Comparison of ENCODE assay signal across 8 cellular contexts in the genomic region with DNA sequence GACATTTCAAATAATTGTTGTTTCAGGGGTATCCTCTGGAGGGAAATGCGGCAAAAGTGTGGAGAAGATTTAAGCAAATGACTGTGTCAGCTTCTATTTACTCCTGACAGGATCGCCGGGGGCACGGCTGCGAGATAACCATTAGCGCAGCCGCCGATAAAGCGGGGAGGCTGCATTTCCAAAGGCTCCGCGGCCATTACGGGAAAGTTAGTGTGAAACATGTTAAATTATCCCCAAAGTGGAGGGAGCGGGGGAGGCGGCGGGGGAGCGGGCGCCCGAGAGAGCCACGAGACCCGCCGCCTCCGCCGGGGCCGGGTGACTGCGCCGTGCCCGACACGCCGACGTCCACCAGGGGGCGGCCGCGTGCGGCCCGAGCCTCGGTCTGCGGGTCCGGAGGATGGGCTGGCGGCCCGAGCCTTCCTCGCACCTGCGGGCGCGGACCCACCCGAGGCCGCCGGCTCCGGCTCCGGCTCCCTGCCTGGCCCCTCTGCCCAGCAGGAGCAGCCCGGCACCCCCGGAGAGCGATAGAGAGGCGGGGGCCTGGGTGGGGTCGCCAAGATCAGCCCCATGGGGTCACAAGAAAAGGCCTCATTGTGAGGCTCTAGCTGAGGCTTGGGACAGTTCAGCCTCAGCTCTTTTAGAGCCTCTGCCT.
DNase-seq lines count a peak whose midpoint lies in the region; ATAC-seq and TF ChIP-seq lines count a peak whose summit lies in the region.

No MANE protein-coding gene starts in this region.

- TF ChIP-seq CTCF in GM20000 (IDR thresholded peaks at IDR 0.05; ENCODE audit: extremely low read depth, missing control alignments) = peak; percentile 76
- no peak for TF ChIP-seq CTCF in activated B cell treated with CpG ODN at 0.5 μM for 24 hours (IDR thresholded peaks at IDR 0.05)
- TF ChIP-seq CTCF in mesothelial cell of epicardium (IDR thresholded peaks at IDR 0.05; ENCODE audit: unreplicated experiment) = peak; percentile 84
- TF ChIP-seq CTCF in thoracic aorta (IDR thresholded peaks at IDR 0.05) = peak; percentile 42

- no peak overlapping the region for H3K27ac ChIP-seq in thoracic aorta

- no peaks in the 10 kb centered on the region for H3K4me1 ChIP-seq in thoracic aorta (ENCODE audit: control insufficient read depth in 1 of 2, low read depth in 2 of 2)

- peaks cover 18% of the 10 kb centered on the region for H3K27me3 ChIP-seq in thoracic aorta (replicated peaks; ENCODE audit: insufficient read depth)

- CTCF ChIA-PET in activated B cell treated with CpG ODN at 0.5 μM for 24 hours (lab: Charles Lee) = interaction anchor here (0.6 to 1.8 kb wide), 4 partner anchors 72 to 208 kb away, joined by 3 to 6 read pairs (median 4); no protein-coding TSS in a partner anchor

- intact Hi-C loops in activated B cell treated with CpG ODN at 0.5 μM for 24 hours (cut with micrococcal nuclease) = loop anchor here (1.0 kb wide), 5 partner anchors 72 to 343 kb away; no protein-coding TSS in a partner anchor

- peak; percentile 70 for DNase-seq in 8988T
- peak; percentile 92 for DNase-seq in GM20000 (ENCODE audit: low spot score)
- DNase-seq in activated B cell treated with CpG ODN at 0.5 μM for 24 hours = peak; percentile 67
- peak; percentile 30 for DNase-seq in central memory CD4-positive, alpha-beta T cell
- peak in 1 of 2 experiments; percentile 57 for DNase-seq in mesothelial cell of epicardium (ENCODE audit: low spot score in 2 of 2, unreplicated experiment in 2 of 2)
- no peak for DNase-seq in thoracic aorta (ENCODE audit: low spot score)
- DNase-seq in RKO (ENCODE audit: low spot score) = no peak
- DNase-seq in AML-193 (lab: John Stamatoyannopoulos, UW) = no peak

- H3K4me1 Mint-ChIP-seq in activated B cell treated with CpG ODN at 0.5 μM for 24 hours (peaks cover 8% of the 10 kb centered on the region), mesothelial cell of epicardium (no peaks in the 10 kb centered on the region)

- no peak overlapping the region for H3K27ac Mint-ChIP-seq in activated B cell treated with CpG ODN at 0.5 μM for 24 hours
- H3K27ac Mint-ChIP-seq in mesothelial cell of epicardium = no peak overlapping the region

- no peaks in the 10 kb centered on the region for H3K9me3 ChIP-seq in thoracic aorta

- H3K4me3 ChIP-seq in thoracic aorta = no peak overlapping the region

- H3K27me3 Mint-ChIP-seq in activated B cell treated with CpG ODN at 0.5 μM for 24 hours (peaks cover 58% of the 10 kb centered on the region), mesothelial cell of epicardium (ENCODE audit: low read depth) (peaks cover 90% of the 10 kb centered on the region)

- peak overlapping the region; percentile 32 for H3K4me3 Mint-ChIP-seq in activated B cell treated with CpG ODN at 0.5 μM for 24 hours
- no peak overlapping the region for H3K4me3 Mint-ChIP-seq in mesothelial cell of epicardium

- H3K9me3 Mint-ChIP-seq in activated B cell treated with CpG ODN at 0.5 μM for 24 hours (no peaks in the 10 kb centered on the region), mesothelial cell of epicardium (no peaks in the 10 kb centered on the region)

- no peaks in the 10 kb centered on the region for H3K36me3 Mint-ChIP-seq in activated B cell treated with CpG ODN at 0.5 μM for 24 hours (ENCODE audit: low read depth)
- no peaks in the 10 kb centered on the region for H3K36me3 Mint-ChIP-seq in mesothelial cell of epicardium

- ATAC-seq in activated B cell treated with CpG ODN at 0.5 μM for 24 hours (ENCODE audit: low read depth) (peak; percentile 82), thoracic aorta (ENCODE audit: insufficient number of reproducible peaks, low FRiP score, low read depth) (no peak)

- POLR2A ChIA-PET in activated B cell treated with CpG ODN at 0.5 μM for 24 hours (lab: Charles Lee) = no interaction called here

- H3K36me3 ChIP-seq in thoracic aorta = no peaks in the 10 kb centered on the region

Comparison
In these comparisons a context has a peak if more than half of its experiments do, and no peak if none do; other contexts are left out.
1. DNase-seq: peak in 8988T (single experiment), GM20000 (single experiment), activated B cell treated with CpG ODN at 0.5 μM for 24 hours (single experiment) and central memory CD4-positive, alpha-beta T cell (single experiment); none in thoracic aorta (single experiment), RKO (single experiment) and AML-193 (0 of 2).